ENCODE assay signal across 8 cellular contexts in genomic region chr2:224401641-224402342, GRCh38. TPM values are rescaled to one million over a fixed set of nuclear protein-coding genes. Genes with fewer than 3 reads are reported as not detected.
DNase-seq lines count a peak whose midpoint lies in the region; ATAC-seq, FAIRE-seq and TF ChIP-seq lines count a peak whose summit lies in the region.

Gene FAM124B, minus strand, starts transcription at chr2:224402107. Its CDS starts 339 bp downstream, at chr2:224401768.

- peak; percentile 41 for ATAC-seq in HG02884 (IDR thresholded peaks at IDR 0.05; ENCODE audit: unreplicated experiment)

- intact Hi-C loops in esophagus muscularis mucosa (cut with DNase I) (no loop called here), transverse colon (cut with DNase I; ENCODE audit: low total_unique reads) (no loop called here)

- H3K27me3 ChIP-seq in esophagus muscularis mucosa, result no peaks in the 10 kb centered on the region
- H3K27me3 ChIP-seq in neural progenitor cell, result no peaks in the 10 kb centered on the region
- H3K27me3 ChIP-seq in transverse colon, result no peaks in the 10 kb centered on the region
- no peaks in the 10 kb centered on the region for H3K27me3 ChIP-seq in WERI-Rb-1 (ENCODE audit: insufficient read depth, low read depth, severe bottlenecking)

- H3K36me3 ChIP-seq in esophagus muscularis mucosa (no peaks in the 10 kb centered on the region), neural progenitor cell (no peaks in the 10 kb centered on the region), transverse colon (no peaks in the 10 kb centered on the region), WERI-Rb-1 (no peaks in the 10 kb centered on the region)

- no peaks in the 10 kb centered on the region for H3K36me3 Mint-ChIP-seq in neural progenitor cell

- H3K79me2 ChIP-seq in neural progenitor cell (ENCODE audit: low read depth), result no peaks in the 10 kb centered on the region

- WGBS in esophagus muscularis mucosa, result 45% methylated on average over 18 of the region's 19 CpGs
- WGBS in transverse colon (ENCODE audit: low coverage in 1 of 2), 2 donors, result 57 to 65% methylated on average over 1 to 18 of the region's 19 CpGs

- TF ChIP-seq EP300 in esophagus muscularis mucosa (IDR thresholded peaks at IDR 0.05) (no peak), transverse colon (IDR thresholded peaks at IDR 0.05; ENCODE audit: low read depth) (no peak)

- H3K27ac Mint-ChIP-seq in neural progenitor cell, result no peak within 1 kb of the TSS

- peaks cover 2% of the 10 kb centered on the region for H3K27me3 Mint-ChIP-seq in neural progenitor cell (ENCODE audit: insufficient read depth, low read depth)

- H3K9ac ChIP-seq in neural progenitor cell, result no peak within 1 kb of the TSS

- H3K4me1 ChIP-seq in esophagus muscularis mucosa (peaks cover 0 to 7% (median 4%) of the 10 kb centered on the region in 4 donors), neural progenitor cell (no peaks in the 10 kb centered on the region), transverse colon (no peaks in the 10 kb centered on the region)

- no peaks in the 10 kb centered on the region for H3K4me1 Mint-ChIP-seq in neural progenitor cell

- no peaks in the 10 kb centered on the region for H3F3A ChIP-seq in neural progenitor cell (ENCODE audit: low read depth)

- no peak within 1 kb of the TSS for H3K4me3 Mint-ChIP-seq in neural progenitor cell

- peak within 1 kb of the TSS; percentile 90 for H2AFZ ChIP-seq in neural progenitor cell (replicated peaks)

- H3K27ac ChIP-seq in esophagus muscularis mucosa (replicated peaks in 1 of 4) (peak within 1 kb of the TSS; percentile 46 to 65 (median 49)), neural progenitor cell (no peak within 1 kb of the TSS), transverse colon (peak within 1 kb of the TSS; percentile 42 to 49 (median 48)), WERI-Rb-1 (no peak within 1 kb of the TSS)

- TF ChIP-seq POLR2A in esophagus muscularis mucosa (IDR thresholded peaks at IDR 0.05; ENCODE audit: low read depth) (no peak), transverse colon (IDR thresholded peaks at IDR 0.05) (peak; percentile 17)

- DNase-seq in Ammon's horn (ENCODE audit: low spot score) (peak; percentile 62), esophagus muscularis mucosa (ENCODE audit: extremely low spot score) (peak; percentile 95), neural progenitor cell (ENCODE audit: low spot score) (no peak), transverse colon (peak; percentile 29), WERI-Rb-1 (no peak), HTR-8/SVneo (ENCODE audit: insufficient read length, low spot score) (no peak)
- DNase-seq in activated CD4-positive, alpha-beta T cell treated with anti-CD3 and anti-CD28 coated beads for 4 hours, result peak; percentile 2 to 9

- peak within 1 kb of the TSS; percentile 40 to 56 (median 44) for H3K4me3 ChIP-seq in esophagus muscularis mucosa
- no peak within 1 kb of the TSS for H3K4me3 ChIP-seq in neural progenitor cell
- H3K4me3 ChIP-seq in transverse colon, result peak within 1 kb of the TSS in 2 of 4 donors; percentile 10 to 32
- no peak within 1 kb of the TSS for H3K4me3 ChIP-seq in WERI-Rb-1 (ENCODE audit: low read depth, low read length)

- no peak for TF ChIP-seq CTCF in esophagus muscularis mucosa (IDR thresholded peaks at IDR 0.05)
- no peak for TF ChIP-seq CTCF in neural progenitor cell (IDR thresholded peaks at IDR 0.05)
- no peak for TF ChIP-seq CTCF in transverse colon (IDR thresholded peaks at IDR 0.05)
- TF ChIP-seq CTCF in WERI-Rb-1 (IDR thresholded peaks at IDR 0.05; ENCODE audit: low read depth, low read length), result no peak

- in situ Hi-C loops in transverse colon (cut with MboI; ENCODE audit: low pct_ligation_motif_present in 1 of 4, low pct_unique_long_range_greater_than_20kb in 1 of 4, low sequenced_read_pairs in 3 of 4), result no loop called here

- H3K9me3 ChIP-seq in esophagus muscularis mucosa, result peaks cover 0 to 9% (median 0%) of the 10 kb centered on the region in 4 donors
- no peaks in the 10 kb centered on the region for H3K9me3 ChIP-seq in neural progenitor cell (ENCODE audit: low read depth)
- no peaks in the 10 kb centered on the region for H3K9me3 ChIP-seq in transverse colon
- H3K9me3 ChIP-seq in WERI-Rb-1 (ENCODE audit: severe bottlenecking), result no peaks in the 10 kb centered on the region

- no peaks in the 10 kb centered on the region for H4K20me1 ChIP-seq in neural progenitor cell (ENCODE audit: low read depth)

- peaks cover 9% of the 10 kb centered on the region for H3K9me3 Mint-ChIP-seq in neural progenitor cell

- H3K4me2 ChIP-seq in neural progenitor cell, result no peak within 1 kb of the TSS

- FAIRE-seq in HTR-8/SVneo (lab: Jason Lieb, UNC), result no peak

RNA-seq across cellular contexts. Expression of gene FAM124B, which starts in this region (rescaled TPM):
- 1 to 10 TPM; 2.3 to 6.2 (median 3.7) TPM for total RNA-seq in esophagus muscularis mucosa
- 0.15 TPM in 1 of 2 replicates, not detected in the other for total RNA-seq in neural progenitor cell (ENCODE audit: low replicate concordance)
- total RNA-seq in transverse colon, result under 1 TPM in 3 of 4 donors, not detected in 1; 0.41 to 0.95 (median 0.60) TPM

Comparison
In these comparisons a context has a peak if more than half of its experiments do, and no peak if none do; other contexts are left out.
1. Peak in DNase-seq and H3K27ac ChIP-seq in transverse colon; RNA of the gene not detected or under 1 TPM.
2. DNase-seq: peak in Ammon's horn (single experiment), activated CD4-positive, alpha-beta T cell treated with anti-CD3 and anti-CD28 coated beads for 4 hours (2 of 2) and esophagus muscularis mucosa (single experiment); none in neural progenitor cell (single experiment), WERI-Rb-1 (single experiment) and HTR-8/SVneo (single experiment).
3. H3K27ac ChIP-seq: peak in esophagus muscularis mucosa (4 of 4); none in neural progenitor cell (single experiment) and WERI-Rb-1 (single experiment).
4. H3K4me3 ChIP-seq: peak in esophagus muscularis mucosa (4 of 4); none in neural progenitor cell (single experiment) and WERI-Rb-1 (single experiment).